ENCODE assay signal across 14 cellular contexts in genomic region chr1:17118268-17118667, GRCh38. TPM values are rescaled to one million over a fixed set of nuclear protein-coding genes. Genes with fewer than 3 reads are reported as not detected.
DNase-seq lines count a peak whose midpoint lies in the region; ATAC-seq and TF ChIP-seq lines count a peak whose summit lies in the region.
"Had no signal": no experiment of that assay in that cellular context is flagged by ENCODE, and none has a peak within 500 bp of the region (broad histone marks: within the 10 kb centered on the region; RNA-seq: fewer than 3 reads in every experiment).

No MANE protein-coding gene starts in this region.

- no peak overlapping the region for H3K27ac Mint-ChIP-seq in T-helper 17 cell

- H3K36me3 ChIP-seq in ES-I3 (ENCODE audit: insufficient read depth, low read length): no peaks in the 10 kb centered on the region
- H3K36me3 ChIP-seq in iPS-18a (ENCODE audit: control insufficient read depth, low read depth, low read length): no peaks in the 10 kb centered on the region
- H3K36me3 ChIP-seq in ovary: no peaks in the 10 kb centered on the region
- no peaks in the 10 kb centered on the region for H3K36me3 ChIP-seq in HAP-1 (replicated peaks)

- peak overlapping the region; percentile 73; the same call in 1 of the 2 replicates for H3K9ac ChIP-seq in ES-I3 (ENCODE audit: low read depth, low read length)
- H3K9ac ChIP-seq in iPS-18a (ENCODE audit: low read length): no peak overlapping the region

- H3K9me3 ChIP-seq in ES-I3 (ENCODE audit: control insufficient read depth, insufficient read depth, low read length) (no peaks in the 10 kb centered on the region), T-helper 17 cell (ENCODE audit: control insufficient read depth, low read length, poor library complexity, severe bottlenecking) (no peaks in the 10 kb centered on the region), iPS-18a (ENCODE audit: control insufficient read depth, low read depth, low read length) (no peaks in the 10 kb centered on the region), ovary (no peaks in the 10 kb centered on the region), HAP-1 (no peaks in the 10 kb centered on the region)

- WGBS in ovary, 3 donors: 40 to 60% (median 47%) methylated on average over 7 of the region's 7 CpGs

- in situ Hi-C loops in HAP-1 (cut with MboI; ENCODE audit: low sequenced_read_pairs): no loop called here

- peaks cover 72% of the 10 kb centered on the region for H3K27me3 Mint-ChIP-seq in T-helper 17 cell

- DNase-seq in T-helper 17 cell: no peak
- no peak for DNase-seq in ovary
- DNase-seq in HAP-1 (ENCODE audit: low spot score in 2 of 2): no peak
- no peak for DNase-seq in HuH-7.5 (ENCODE audit: low spot score)
- DNase-seq in middle frontal gyrus (ENCODE audit: extremely low spot score, low spot score): no peak
- DNase-seq: activated effector memory CD4-positive, alpha-beta T cell treated with Interleukin-2 at 50 U/mL for 16 hours; cortex of kidney; foreskin keratinocyte; NCI-H1417 treated with DMSO at 0.1 percent for 48 hours; NCI-H774 had no signal

- H3K4me1 ChIP-seq in ES-I3 (ENCODE audit: insufficient read depth, low read length): peaks cover 15% of the 10 kb centered on the region
- H3K4me1 ChIP-seq in iPS-18a (ENCODE audit: control insufficient read depth, low read depth, low read length): peaks cover 8% of the 10 kb centered on the region
- peaks cover 6% of the 10 kb centered on the region for H3K4me1 ChIP-seq in ovary (ENCODE audit: insufficient read depth)
- H3K4me1 ChIP-seq in HAP-1: peaks cover 3% of the 10 kb centered on the region
- H3K4me1 ChIP-seq: foreskin keratinocyte had no signal

- H3K27ac ChIP-seq in iPS-18a (ENCODE audit: low read length) (no peak overlapping the region), ovary (no peak overlapping the region)
- H3K27ac ChIP-seq: foreskin keratinocyte had no signal

- no peak for TF ChIP-seq CTCF in ovary (IDR thresholded peaks at IDR 0.05)

- no peak for TF ChIP-seq EP300 in ovary (IDR thresholded peaks at IDR 0.05)

- H3K4me1 Mint-ChIP-seq in T-helper 17 cell: peaks cover 6% of the 10 kb centered on the region

- H3K27me3 ChIP-seq in iPS-18a (ENCODE audit: control insufficient read depth, insufficient read depth, low read length) (peaks cover 40% of the 10 kb centered on the region), ovary (no peaks in the 10 kb centered on the region), HAP-1 (ENCODE audit: low read depth) (peaks cover 6% of the 10 kb centered on the region; the same call in 1 of the 2 replicates)

- intact Hi-C loops in ovary (cut with DNase I): no loop called here

- no peak for ATAC-seq in T-helper 17 cell
- ATAC-seq in GM21528 (IDR thresholded peaks at IDR 0.05; ENCODE audit: low FRiP score, unreplicated experiment): no peak
- ATAC-seq: foreskin keratinocyte had no signal

- no peak for TF ChIP-seq POLR2A in ovary (IDR thresholded peaks at IDR 0.05)

- peaks cover 4% of the 10 kb centered on the region for H3K36me3 Mint-ChIP-seq in T-helper 17 cell (ENCODE audit: low read depth)

- peak overlapping the region; percentile 28 for H3K4me3 Mint-ChIP-seq in T-helper 17 cell

- peak overlapping the region; percentile 69 for H3K4me3 ChIP-seq in iPS-18a (ENCODE audit: low read length)
- peak overlapping the region; percentile 6 for H3K4me3 ChIP-seq in ovary
- H3K4me3 ChIP-seq in HAP-1: no peak overlapping the region
- H3K4me3 ChIP-seq: lung had no signal

RNA-seq across cellular contexts. Expression of gene PADI2, which starts 1.0 kb away (rescaled TPM):
- under 1 TPM; 0.23 to 0.57 TPM for total RNA-seq in T-helper 17 cell
- 1 to 10 TPM in 3 of 7 donors, under 1 TPM in 4; 0.18 to 5.2 (median 0.55) TPM for total RNA-seq in ovary
- 1 to 10 TPM in 1 of 2 donors, under 1 TPM in 1; 0.07 to 1.2 TPM for polyA plus RNA-seq in ovary
